ENCODE assay signal across 7 cellular contexts in genomic region chr12:6867407-6868210, GRCh38. TPM values are rescaled to one million over a fixed set of nuclear protein-coding genes. Genes with fewer than 3 reads are reported as not detected.
DNase-seq lines count a peak whose midpoint lies in the region; ATAC-seq and TF ChIP-seq lines count a peak whose summit lies in the region.

Gene TPI1, plus strand, starts transcription at chr12:6867531. Its CDS starts 36 bp downstream, at chr12:6867567.

- H3K27me3 ChIP-seq in breast epithelium (no peaks in the 10 kb centered on the region), iPS-20b (ENCODE audit: insufficient read depth, low read length) (no peaks in the 10 kb centered on the region), skeletal muscle tissue (ENCODE audit: control insufficient read depth in 3 of 3, insufficient read depth in 3 of 3, low read length in 3 of 3) (no peaks in the 10 kb centered on the region)

- DNase-seq in GM13977 (ENCODE audit: low spot score), result peak; percentile 95
- DNase-seq in NCI-H187 (lab: John Stamatoyannopoulos, UW), result peak; percentile 41 to 63
- DNase-seq in breast epithelium (ENCODE audit: low spot score in 2 of 2), result peak; percentile 68 to 90

- H3K9me3 ChIP-seq in breast epithelium (no peaks in the 10 kb centered on the region), iPS-20b (ENCODE audit: insufficient read depth, low read depth, low read length) (no peaks in the 10 kb centered on the region), skeletal muscle tissue (ENCODE audit: control insufficient read depth in 3 of 3, low read length in 3 of 3) (no peaks in the 10 kb centered on the region)

- in situ Hi-C loops in GM13977 (cut with MboI; ENCODE audit: low pct_unique_long_range_greater_than_20kb, low sequenced_read_pairs, unreplicated experiment), result no loop called here

- no peaks in the 10 kb centered on the region for H3K36me3 ChIP-seq in breast epithelium
- peaks cover 64% of the 10 kb centered on the region for H3K36me3 ChIP-seq in iPS-20b (ENCODE audit: insufficient read depth, low read depth, low read length)
- peaks cover 45 to 62% (median 52%) of the 10 kb centered on the region in 3 donors for H3K36me3 ChIP-seq in skeletal muscle tissue (ENCODE audit: control insufficient read depth in 3 of 3, insufficient read depth in 3 of 3, low read length in 3 of 3)

- TF ChIP-seq POLR2A in breast epithelium (IDR thresholded peaks at IDR 0.05), result peak; percentile 94

- H3K4me1 ChIP-seq in breast epithelium (peaks cover 5 to 27% of the 10 kb centered on the region in 2 donors), iPS-20b (ENCODE audit: insufficient read depth, low read length) (peaks cover 11% of the 10 kb centered on the region; the same call in 1 of the 2 replicates), skeletal muscle tissue (ENCODE audit: control insufficient read depth in 3 of 3, insufficient read depth in 3 of 3, low read length in 3 of 3) (peaks cover 48 to 58% (median 53%) of the 10 kb centered on the region in 3 donors)

- ATAC-seq in HG02759 (IDR thresholded peaks at IDR 0.05; ENCODE audit: unreplicated experiment), result peak; percentile 65

- H3K27ac ChIP-seq in VCaP, result peak within 1 kb of the TSS; percentile 99
- H3K27ac ChIP-seq in breast epithelium, result peak within 1 kb of the TSS; percentile 95 to 96
- H3K27ac ChIP-seq in iPS-20b (ENCODE audit: low read length), result peak within 1 kb of the TSS; percentile 73
- peak within 1 kb of the TSS; percentile 98 for H3K27ac ChIP-seq in skeletal muscle tissue (ENCODE audit: low read depth, low read length)

- H3K9ac ChIP-seq in iPS-20b (ENCODE audit: low read depth, low read length), result peak within 1 kb of the TSS; percentile 90
- peak within 1 kb of the TSS; percentile 92 to 98 (median 94) for H3K9ac ChIP-seq in skeletal muscle tissue (ENCODE audit: low read depth in 1 of 3, low read length in 3 of 3)

- no peak for TF ChIP-seq CTCF in GM13977 (IDR thresholded peaks at IDR 0.05; ENCODE audit: extremely low read depth, insufficient read depth, missing control alignments)
- no peak for TF ChIP-seq CTCF in VCaP (conservative IDR thresholded peaks at IDR 0.05)
- peak in 1 of 3 donors; percentile 12 for TF ChIP-seq CTCF in breast epithelium (IDR thresholded peaks at IDR 0.05)

- intact Hi-C loops in breast epithelium (cut with DNase I; ENCODE audit: low total_unique reads), result loop anchor here (10.0 kb wide), 1 partner anchor 97 kb away; no protein-coding TSS in a partner anchor

- H3K4me3 ChIP-seq in breast epithelium (peak within 1 kb of the TSS; percentile 90 to 100 (median 94)), iPS-20b (ENCODE audit: low read length) (peak within 1 kb of the TSS; percentile 98), skeletal muscle tissue (ENCODE audit: low read length in 3 of 3) (peak within 1 kb of the TSS; percentile 80 to 94 (median 92))

RNA-seq across cellular contexts. Expression of gene TPI1, which starts in this region (rescaled TPM):
- total RNA-seq in breast epithelium, result 100 to 1,000 TPM; 297 to 386 (median 351) TPM
- 1,878 TPM for total RNA-seq in skeletal muscle tissue

Comparison
In these comparisons a context has a peak if more than half of its experiments do, and no peak if none do; other contexts are left out.
1. Peak in every context shown above with its lines: DNase-seq, ATAC-seq, H3K4me3 ChIP-seq and H3K27ac ChIP-seq.